ENCODE assay signal across 29 cellular contexts in the genomic region with DNA sequence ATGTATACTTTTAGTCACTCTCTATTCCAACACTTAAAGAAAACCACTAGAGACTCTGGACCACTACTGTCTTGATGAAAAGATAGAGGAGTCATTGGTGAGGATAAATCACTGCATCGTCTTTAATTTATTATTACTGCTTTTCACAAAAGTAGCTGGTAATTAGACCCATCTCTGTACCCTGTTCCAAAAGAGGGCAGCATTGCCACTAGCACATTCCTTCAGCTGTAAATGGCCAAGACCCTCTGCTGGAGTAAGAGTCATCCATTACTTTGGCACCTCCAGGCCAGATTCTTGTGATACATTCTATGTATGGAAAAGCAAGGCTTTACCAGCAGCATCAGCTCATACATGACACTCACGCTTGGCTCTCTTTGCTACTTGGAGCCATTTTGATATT. TPM values are rescaled to one million over a fixed set of nuclear protein-coding genes. Genes with fewer than 3 reads are reported as not detected.
DNase-seq lines count a peak whose midpoint lies in the region; ATAC-seq and TF ChIP-seq lines count a peak whose summit lies in the region.
"Had no signal": no experiment of that assay in that cellular context is flagged by ENCODE, and none has a peak within 500 bp of the region (broad histone marks: within the 10 kb centered on the region; RNA-seq: fewer than 3 reads in every experiment).

No MANE protein-coding gene starts in this region.

- 0 out of 2 replicates have a peak, but pooled peaks cover 4% of the 10 kb centered on the region for H3K9me2 ChIP-seq in GM23338 (ENCODE audit: insufficient read depth)

- no peaks in the 10 kb centered on the region for H3K27me3 ChIP-seq in BLaER1 treated with 17β-estradiol and CSF1 and Interleukin-3, amounts not matched to agents 10 nM and 100 nM
- no peaks in the 10 kb centered on the region for H3K27me3 ChIP-seq in GM23338 (ENCODE audit: insufficient read depth)
- no peaks in the 10 kb centered on the region for H3K27me3 ChIP-seq in lower lobe of right lung (ENCODE audit: low read depth)
- H3K27me3 ChIP-seq: breast epithelium, neutrophil, SJSA1, suprapubic skin had no signal

- no peak overlapping the region for H2AFZ ChIP-seq in GM23338
- H2AFZ ChIP-seq: GM23248 had no signal

- H3F3A ChIP-seq in GM23338 (replicated peaks; ENCODE audit: low read depth) = no peaks in the 10 kb centered on the region

- peaks cover 8% of the 10 kb centered on the region; the same call in 2 of the 3 replicates for H3K4me1 Mint-ChIP-seq in GM23338
- H3K4me1 Mint-ChIP-seq in WTC11 = peaks cover 15% of the 10 kb centered on the region
- peaks cover 40 to 51% of the 10 kb centered on the region in 2 donors for H3K4me1 Mint-ChIP-seq in immature natural killer cell

- ATAC-seq in GM23338 = no peak
- ATAC-seq in WTC11 = peak; percentile 60
- ATAC-seq in lower lobe of right lung = no peak
- ATAC-seq in HG03432 (IDR thresholded peaks at IDR 0.05; ENCODE audit: unreplicated experiment) = no peak
- ATAC-seq: esophagus mucosa; sciatic nerve; stimulated activated naive B cell treated with anti-CD40 and anti-IgM and Interleukin-4, amounts not matched to agents 10 μg/mL and 1 μg/mL and 100 μg/mL, for 72 hours had no signal

- peak; percentile 24 to 50; a peak in 3 of 4 replicates for TF ChIP-seq CTCF in GM23338 (conservative IDR thresholded peaks at IDR 0.05; ENCODE audit: low read depth in 2 of 2)
- TF ChIP-seq CTCF in WTC11 (IDR thresholded peaks at IDR 0.05) = no peak
- TF ChIP-seq CTCF in lower lobe of right lung (IDR thresholded peaks at IDR 0.05) = no peak

- H4K20me1 ChIP-seq in BLaER1 treated with 17β-estradiol and CSF1 and Interleukin-3, amounts not matched to agents 10 nM and 100 nM = no peaks in the 10 kb centered on the region
- H4K20me1 ChIP-seq in GM23338 (replicated peaks; ENCODE audit: insufficient read depth) = no peaks in the 10 kb centered on the region

- no peak overlapping the region for H3K9ac ChIP-seq in BLaER1 treated with 17β-estradiol and CSF1 and Interleukin-3, amounts not matched to agents 10 nM and 100 nM
- H3K9ac ChIP-seq: GM23248 had no signal

- H3K27me3 Mint-ChIP-seq in GM23338 (ENCODE audit: insufficient read depth, low read depth, poor library complexity) (peaks cover 2% of the 10 kb centered on the region), WTC11 (ENCODE audit: low read depth) (no peaks in the 10 kb centered on the region), immature natural killer cell (ENCODE audit: low read depth in 3 of 3) (peaks cover 2 to 8% (median 2%) of the 10 kb centered on the region in 3 donors)

- peaks cover 11 to 21% (median 13%) of the 10 kb centered on the region in 10 experiments for H3K4me1 ChIP-seq in BLaER1 treated with 17β-estradiol and CSF1 and Interleukin-3, amounts not matched to agents 10 nM and 100 nM
- H3K4me1 ChIP-seq in GM23338 (ENCODE audit: insufficient read depth) (peaks cover 7% of the 10 kb centered on the region; the same call in 1 of the 2 replicates), lower lobe of right lung (no peaks in the 10 kb centered on the region)
- H3K4me1 ChIP-seq: breast epithelium, suprapubic skin had no signal

- intact Hi-C loops in lower lobe of right lung (cut with DNase I) = no loop called here

- no peaks in the 10 kb centered on the region for H3K36me3 ChIP-seq in BLaER1 treated with 17β-estradiol and CSF1 and Interleukin-3, amounts not matched to agents 10 nM and 100 nM
- H3K36me3 ChIP-seq in GM23338 (ENCODE audit: insufficient read depth) = no peaks in the 10 kb centered on the region
- H3K36me3 ChIP-seq in lower lobe of right lung = no peaks in the 10 kb centered on the region
- H3K36me3 ChIP-seq: breast epithelium, neutrophil, SJSA1, suprapubic skin had no signal

- DNase-seq in GM23338 (ENCODE audit: low spot score) (peak; percentile 11), WTC11 (ENCODE audit: low spot score) (no peak), immature natural killer cell (no peak), retina (no peak), iPS-NIHi7 (ENCODE audit: extremely low spot score) (no peak), lower lobe of right lung (no peak)
- DNase-seq: activated CD8-positive, alpha-beta memory T cell treated with anti-CD3 and anti-CD28 coated beads for 24 hours; activated naive CD4-positive, alpha-beta T cell; activated T-cell treated with anti-CD3 and anti-CD28 coated beads, Interleukin-2, amount 50 U/mL, for 24 hours; effector memory CD4-positive, alpha-beta T cell; foreskin fibroblast; GM23248; NCI-H1048; NCI-H187; NCI-H2171 treated with DMSO at 0.1 percent for 48 hours; NCI-H510A treated with DMSO at 0.1 percent for 48 hours; RPMI8226; stimulated activated CD4-positive, alpha-beta T cell treated with anti-CD3 and anti-CD28 coated beads, Interleukin-4, amount 100 ng/mL, for 24 hours; stimulated activated naive B cell treated with anti-CD40 and anti-IgM and Interleukin-4, amounts not matched to agents 10 μg/mL and 1 μg/mL and 100 μg/mL, for 72 hours; T-helper 1 cell had no signal

- H3K27ac Mint-ChIP-seq in GM23338 (no peak overlapping the region), WTC11 (no peak overlapping the region), immature natural killer cell (peak overlapping the region; percentile 90 to 99 (median 95))

- H3K27ac ChIP-seq in BLaER1 treated with 17β-estradiol and CSF1 and Interleukin-3, amounts not matched to agents 10 nM and 100 nM = no peak overlapping the region
- no peak overlapping the region for H3K27ac ChIP-seq in GM23338 (ENCODE audit: low read depth)
- no peak overlapping the region for H3K27ac ChIP-seq in lower lobe of right lung
- H3K27ac ChIP-seq: breast epithelium, coronary artery, GM23248, neutrophil, SJSA1, suprapubic skin had no signal

- H3K4me3 Mint-ChIP-seq in GM23338 = no peak overlapping the region
- no peak overlapping the region for H3K4me3 Mint-ChIP-seq in WTC11
- H3K4me3 Mint-ChIP-seq in immature natural killer cell = peak overlapping the region in 3 of 5 donors; percentile 70 to 93 (median 79)

- peak overlapping the region in 10 of 11 experiments; percentile 32 to 76 (median 58); a peak in 14 of 22 replicates for H3K4me2 ChIP-seq in BLaER1 treated with 17β-estradiol and CSF1 and Interleukin-3, amounts not matched to agents 10 nM and 100 nM
- H3K4me2 ChIP-seq in GM23338 = no peak overlapping the region

- H3K4me3 ChIP-seq in BLaER1 treated with 17β-estradiol and CSF1 and Interleukin-3, amounts not matched to agents 10 nM and 100 nM = no peak overlapping the region
- H3K4me3 ChIP-seq in GM23338 (no peak overlapping the region), lower lobe of right lung (no peak overlapping the region)
- H3K4me3 ChIP-seq: breast epithelium, coronary artery, GM23248, SJSA1, suprapubic skin had no signal

- H3K9me3 Mint-ChIP-seq in GM23338 (no peaks in the 10 kb centered on the region), WTC11 (peaks cover 15% of the 10 kb centered on the region), immature natural killer cell (no peaks in the 10 kb centered on the region)
- H3K9me3 Mint-ChIP-seq: activated T-cell treated with anti-CD3 and anti-CD28 coated beads, Interleukin-2, amount 50 U/mL, for 24 hours; stimulated activated naive B cell treated with anti-CD40 and anti-IgM and Interleukin-4, amounts not matched to agents 10 μg/mL and 1 μg/mL and 100 μg/mL, for 72 hours had no signal

- H3K79me2 ChIP-seq in GM23338 (replicated peaks; ENCODE audit: insufficient read depth) = no peaks in the 10 kb centered on the region

- H3K36me3 Mint-ChIP-seq in GM23338 (ENCODE audit: low read depth) (no peaks in the 10 kb centered on the region), WTC11 (peaks cover 2% of the 10 kb centered on the region; the same call in 1 of the 2 replicates), immature natural killer cell (peaks cover 0 to 4% (median 0%) of the 10 kb centered on the region in 3 donors)
- H3K36me3 Mint-ChIP-seq: stimulated activated naive B cell treated with anti-CD40 and anti-IgM and Interleukin-4, amounts not matched to agents 10 μg/mL and 1 μg/mL and 100 μg/mL, for 72 hours had no signal

- CTCF ChIA-PET in WTC11 (lab: Charles Lee) = interaction anchor here (1.5 kb wide), 1 partner anchor 383 kb away, joined by 7 read pairs; no protein-coding TSS in a partner anchor

- 0 out of 22 replicates have a peak, but pooled peaks cover 0 to 5% (median 0%) of the 10 kb centered on the region in 11 experiments for H3K9me3 ChIP-seq in BLaER1 treated with 17β-estradiol and CSF1 and Interleukin-3, amounts not matched to agents 10 nM and 100 nM (replicated peaks in 1 of 11)
- no peaks in the 10 kb centered on the region for H3K9me3 ChIP-seq in lower lobe of right lung
- H3K9me3 ChIP-seq: breast epithelium, neutrophil, SJSA1, suprapubic skin had no signal

- POLR2A ChIA-PET in WTC11 (lab: Charles Lee) = no interaction called here

TF ChIP-seq in GM23338, 12 proteins besides CTCF, POLR2A, EP300 and RAD21 (continues in another document):
- TF ChIP-seq POLR2AphosphoS5 (IDR thresholded peaks at IDR 0.05; ENCODE audit: low read depth) = no peak
- TF ChIP-seq NANOG (IDR thresholded peaks at IDR 0.05; ENCODE audit: borderline replicate concordance) = no peak
- no peak for TF ChIP-seq EZH2phosphoT487 (IDR thresholded peaks at IDR 0.05; ENCODE audit: unreplicated experiment)

TF ChIP-seq in WTC11, 78 proteins besides CTCF, POLR2A, EP300 and RAD21 (continues in another document):
- no peak for TF ChIP-seq ATF6 (CRISPR knock-in tag; IDR thresholded peaks at IDR 0.05)
- TF ChIP-seq FOXP1 (CRISPR knock-in tag; IDR thresholded peaks at IDR 0.05; ENCODE audit: borderline replicate concordance) = no peak
- TF ChIP-seq ZNF396 (CRISPR knock-in tag; IDR thresholded peaks at IDR 0.05; ENCODE audit: borderline replicate concordance) = no peak
- TF ChIP-seq ZNF317 (CRISPR knock-in tag; IDR thresholded peaks at IDR 0.05; ENCODE audit: borderline replicate concordance, low read depth) = no peak

RNA-seq across cellular contexts. Expression of gene PREP, which starts 49.5 kb away (rescaled TPM):
- 51.0 and 52.7 TPM in 2 replicates for total RNA-seq in GM23338 (2014; rRNA removed; shearing (Covaris generic))
- polyA plus RNA-seq in GM23338 (2016; fragmentation: Nextera tagmentation; extraction: Ambion mirVana) (28.3 and 28.5 TPM in 2 replicates), immature natural killer cell (10 to 100 TPM; 28.1 to 58.3 (median 52.1) TPM)
- total RNA-seq in WTC11 (2021) (58.8 to 68.5 TPM (median 66.3 TPM) in 3 replicates), lower lobe of right lung (30.0 TPM)

Comparison
In these comparisons a context has a peak if more than half of its experiments do, and no peak if none do; other contexts are left out.
1. H3K27ac Mint-ChIP-seq: peak in immature natural killer cell (6 of 6); none in GM23338 (single experiment) and WTC11 (single experiment).
2. H3K4me3 Mint-ChIP-seq: peak in immature natural killer cell (3 of 5); none in GM23338 (single experiment) and WTC11 (single experiment).
3. CTCF ChIP-seq: peak in GM23338 (2 of 2); none in WTC11 (single experiment) and lower lobe of right lung (single experiment).